ENCODE assay signal across 13 cellular contexts in genomic region chr3:119418091-119418512, GRCh38.
"Had no signal": no experiment of that assay in that cellular context is flagged by ENCODE, and none has a peak within 500 bp of the region (broad histone marks: within the 10 kb centered on the region; RNA-seq: fewer than 3 reads in every experiment).

No MANE protein-coding gene starts in this region.

- H3K27ac ChIP-seq: ascending aorta, breast epithelium, dorsolateral prefrontal cortex, parathyroid adenoma had no signal

- DNase-seq: activated CD4-positive, CD25-positive, alpha-beta regulatory T cell treated with anti-CD3 and anti-CD28 coated beads, Interleukin-2, amount 50 U/mL, for 72 hours; activated naive CD4-positive, alpha-beta T cell treated with Interleukin-2 at 50 U/mL for 16 hours; dorsolateral prefrontal cortex; mucosa of descending colon; naive thymus-derived CD4-positive, alpha-beta T cell; T-helper 1 cell; T1000 had no signal

- H3K9me3 ChIP-seq: ascending aorta, breast epithelium, mucosa of descending colon had no signal

- H3K4me1 ChIP-seq: ascending aorta, breast epithelium, parathyroid adenoma had no signal

- H3K9ac ChIP-seq: parathyroid adenoma had no signal

- H3K79me2 ChIP-seq: parathyroid adenoma had no signal

- H3K4me3 Mint-ChIP-seq: activated T-helper 17 cell treated with anti-CD3 and anti-CD28 coated beads, Interleukin-2, amount 50 U/mL, for 72 hours; naive thymus-derived CD4-positive, alpha-beta T cell; stimulated activated effector memory CD8-positive, alpha-beta T cell treated with anti-CD3 and anti-CD28 coated beads, Interleukin-12 subunit alpha, Interleukin-12 subunit beta, amount 100 ng/mL, for 72 hours had no signal

- H3K27me3 ChIP-seq: ascending aorta, breast epithelium, dorsolateral prefrontal cortex had no signal

- ATAC-seq: activated T-helper 17 cell treated with anti-CD3 and anti-CD28 coated beads, Interleukin-2, amount 50 U/mL, for 72 hours; mucosa of descending colon; naive thymus-derived CD4-positive, alpha-beta T cell; stimulated activated effector memory CD8-positive, alpha-beta T cell treated with anti-CD3 and anti-CD28 coated beads, Interleukin-12 subunit alpha, Interleukin-12 subunit beta, amount 100 ng/mL, for 72 hours had no signal

- H3K9me3 Mint-ChIP-seq: activated T-helper 17 cell treated with anti-CD3 and anti-CD28 coated beads, Interleukin-2, amount 50 U/mL, for 72 hours; stimulated activated effector memory CD8-positive, alpha-beta T cell treated with anti-CD3 and anti-CD28 coated beads, Interleukin-12 subunit alpha, Interleukin-12 subunit beta, amount 100 ng/mL, for 72 hours had no signal

- H3K27me3 Mint-ChIP-seq: activated T-helper 17 cell treated with anti-CD3 and anti-CD28 coated beads, Interleukin-2, amount 50 U/mL, for 72 hours; naive thymus-derived CD4-positive, alpha-beta T cell had no signal

- H3K4me3 ChIP-seq: ascending aorta, breast epithelium, dorsolateral prefrontal cortex, lung, mucosa of descending colon had no signal

- H3K27ac Mint-ChIP-seq: activated T-helper 17 cell treated with anti-CD3 and anti-CD28 coated beads, Interleukin-2, amount 50 U/mL, for 72 hours; stimulated activated effector memory CD8-positive, alpha-beta T cell treated with anti-CD3 and anti-CD28 coated beads, Interleukin-12 subunit alpha, Interleukin-12 subunit beta, amount 100 ng/mL, for 72 hours had no signal

- H2AFZ ChIP-seq: parathyroid adenoma had no signal

- H3K36me3 ChIP-seq: breast epithelium had no signal
